ENCODE assay signal across 27 cellular contexts in the genomic region with DNA sequence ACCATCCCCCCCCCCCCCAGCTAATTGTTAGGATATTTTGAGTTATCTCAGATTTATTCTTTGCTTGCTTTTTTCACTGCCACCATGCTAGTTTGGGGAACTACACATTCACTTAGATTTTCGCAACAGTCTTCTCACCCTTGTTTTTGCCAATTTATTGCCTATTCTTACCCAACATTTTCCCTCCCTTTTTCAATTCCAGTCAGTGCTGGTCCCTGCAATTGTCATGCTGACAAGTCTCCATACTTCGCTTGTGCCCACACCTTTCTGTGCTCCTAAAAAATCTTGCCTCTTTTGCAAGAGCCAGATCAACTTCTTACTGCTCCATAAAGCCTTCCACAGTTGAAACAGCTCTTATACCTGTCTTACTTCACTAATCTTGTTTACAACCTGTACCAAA. TPM values are rescaled to one million over a fixed set of nuclear protein-coding genes. Genes with fewer than 3 reads are reported as not detected.
DNase-seq lines count a peak whose midpoint lies in the region; ATAC-seq and TF ChIP-seq lines count a peak whose summit lies in the region.
"Had no signal": no experiment of that assay in that cellular context is flagged by ENCODE, and none has a peak within 500 bp of the region (broad histone marks: within the 10 kb centered on the region; RNA-seq: fewer than 3 reads in every experiment).

No MANE protein-coding gene starts in this region.

- H3K4me1 Mint-ChIP-seq in CD4-positive, CD25-positive, alpha-beta regulatory T cell: peaks cover 60 to 94% (median 72%) of the 10 kb centered on the region in 4 donors
- peaks cover 80% of the 10 kb centered on the region for H3K4me1 Mint-ChIP-seq in stimulated activated memory B cell treated with anti-CD40 and anti-IgM and Interleukin-4, amounts not matched to agents 10 μg/mL and 1 μg/mL and 100 μg/mL, for 72 hours

- H3K9me3 Mint-ChIP-seq in CD4-positive, CD25-positive, alpha-beta regulatory T cell: no peaks in the 10 kb centered on the region
- no peaks in the 10 kb centered on the region for H3K9me3 Mint-ChIP-seq in stimulated activated memory B cell treated with anti-CD40 and anti-IgM and Interleukin-4, amounts not matched to agents 10 μg/mL and 1 μg/mL and 100 μg/mL, for 72 hours
- H3K9me3 Mint-ChIP-seq: activated T-cell treated with anti-CD3 and anti-CD28 coated beads, Interleukin-2, amount 50 U/mL, for 24 hours; naive thymus-derived CD4-positive, alpha-beta T cell had no signal

- no peaks in the 10 kb centered on the region for H3K9me3 ChIP-seq in CD4-positive, CD25-positive, alpha-beta regulatory T cell (ENCODE audit: control insufficient read depth in 2 of 2, low read length in 2 of 2)
- H3K9me3 ChIP-seq in RWPE2 (ENCODE audit: severe bottlenecking) (no peaks in the 10 kb centered on the region), osteoblast (ENCODE audit: low read depth, low read length) (no peaks in the 10 kb centered on the region)
- H3K9me3 ChIP-seq: breast epithelium, suprapubic skin had no signal

- H3K4me3 ChIP-seq in CD4-positive, CD25-positive, alpha-beta regulatory T cell (ENCODE audit: low read depth, low read length): no peak overlapping the region
- no peak overlapping the region for H3K4me3 ChIP-seq in HL-60 (replicated peaks; ENCODE audit: insufficient read depth, low read length)
- H3K4me3 ChIP-seq in RWPE2 (ENCODE audit: severe bottlenecking): no peak overlapping the region
- H3K4me3 ChIP-seq in osteoblast (ENCODE audit: insufficient read depth, low read length): no peak overlapping the region
- H3K4me3 ChIP-seq: breast epithelium, GM23248, suprapubic skin had no signal

- H3K36me3 ChIP-seq in CD4-positive, CD25-positive, alpha-beta regulatory T cell (ENCODE audit: control insufficient read depth, insufficient read depth, low read length): peaks cover 10% of the 10 kb centered on the region
- H3K36me3 ChIP-seq in RWPE2 (ENCODE audit: low read depth): peaks cover 43% of the 10 kb centered on the region
- H3K36me3 ChIP-seq in osteoblast (ENCODE audit: insufficient read depth, low read length): peaks cover 9% of the 10 kb centered on the region
- H3K36me3 ChIP-seq: breast epithelium, suprapubic skin had no signal

- H4K20me1 ChIP-seq in osteoblast (ENCODE audit: insufficient read depth, low read length): peaks cover 85% of the 10 kb centered on the region

- peak overlapping the region in 2 of 4 donors; percentile 24 to 63 for H3K4me3 Mint-ChIP-seq in CD4-positive, CD25-positive, alpha-beta regulatory T cell
- H3K4me3 Mint-ChIP-seq in stimulated activated memory B cell treated with anti-CD40 and anti-IgM and Interleukin-4, amounts not matched to agents 10 μg/mL and 1 μg/mL and 100 μg/mL, for 72 hours: no peak overlapping the region
- H3K4me3 Mint-ChIP-seq: activated T-cell treated with anti-CD3 and anti-CD28 coated beads, Interleukin-2, amount 50 U/mL, for 24 hours had no signal

- H3K27me3 Mint-ChIP-seq in CD4-positive, CD25-positive, alpha-beta regulatory T cell: no peaks in the 10 kb centered on the region
- H3K27me3 Mint-ChIP-seq in stimulated activated memory B cell treated with anti-CD40 and anti-IgM and Interleukin-4, amounts not matched to agents 10 μg/mL and 1 μg/mL and 100 μg/mL, for 72 hours: no peaks in the 10 kb centered on the region
- H3K27me3 Mint-ChIP-seq: activated T-cell treated with anti-CD3 and anti-CD28 coated beads, Interleukin-2, amount 50 U/mL, for 24 hours; naive thymus-derived CD4-positive, alpha-beta T cell had no signal

- TF ChIP-seq CTCF in HL-60 (IDR thresholded peaks at IDR 0.05; ENCODE audit: insufficient read depth, low read length) (no peak), RWPE2 (IDR thresholded peaks at IDR 0.05; ENCODE audit: poor library complexity, severe bottlenecking) (no peak), osteoblast (IDR thresholded peaks at IDR 0.05; ENCODE audit: extremely low read depth, low read depth, low read length) (no peak)

- peaks cover 96% of the 10 kb centered on the region for H3K79me2 ChIP-seq in osteoblast (ENCODE audit: insufficient read depth, low read length)

- H3K27me3 ChIP-seq in CD4-positive, CD25-positive, alpha-beta regulatory T cell (ENCODE audit: control insufficient read depth, insufficient read depth, low read length): no peaks in the 10 kb centered on the region
- H3K27me3 ChIP-seq in HL-60 (ENCODE audit: insufficient read depth, poor library complexity, severe bottlenecking): no peaks in the 10 kb centered on the region
- H3K27me3 ChIP-seq in RWPE2 (ENCODE audit: insufficient read depth, poor library complexity, severe bottlenecking): no peaks in the 10 kb centered on the region
- H3K27me3 ChIP-seq in osteoblast (ENCODE audit: insufficient read depth, low read length): no peaks in the 10 kb centered on the region
- H3K27me3 ChIP-seq: breast epithelium, suprapubic skin had no signal

- H2AFZ ChIP-seq in osteoblast (ENCODE audit: low read length): no peak overlapping the region
- H2AFZ ChIP-seq: GM23248 had no signal

- H3K27ac Mint-ChIP-seq in CD4-positive, CD25-positive, alpha-beta regulatory T cell: peak overlapping the region; percentile 38 to 68 (median 44)
- H3K27ac Mint-ChIP-seq in stimulated activated memory B cell treated with anti-CD40 and anti-IgM and Interleukin-4, amounts not matched to agents 10 μg/mL and 1 μg/mL and 100 μg/mL, for 72 hours: no peak overlapping the region

- H3K27ac ChIP-seq in CD4-positive, CD25-positive, alpha-beta regulatory T cell (ENCODE audit: insufficient read depth, low read length, poor library complexity, severe bottlenecking): no peak overlapping the region
- H3K27ac ChIP-seq in HL-60 (replicated peaks): no peak overlapping the region; the same call in 1 of the 2 replicates
- peak overlapping the region; percentile 3 for H3K27ac ChIP-seq in RWPE2 (ENCODE audit: poor library complexity, severe bottlenecking)
- peak overlapping the region; percentile 4 for H3K27ac ChIP-seq in osteoblast (ENCODE audit: low read depth, low read length)
- H3K27ac ChIP-seq: breast epithelium, C4-2B, GM23248, suprapubic skin, VCaP had no signal

- no peak overlapping the region for H3K4me2 ChIP-seq in osteoblast (ENCODE audit: insufficient read depth, low read length)

- DNase-seq in CD4-positive, CD25-positive, alpha-beta regulatory T cell: no peak
- DNase-seq in HL-60 (ENCODE audit: low read depth in 1 of 2, low spot score in 1 of 2) (peak; percentile 7 to 29), RWPE2 (ENCODE audit: low spot score) (no peak), osteoblast (ENCODE audit: insufficient read length, low spot score, missing footprints) (no peak)
- no peak for DNase-seq in stimulated activated naive CD4-positive, alpha-beta T cell (lab: John Stamatoyannopoulos, UW)
- DNase-seq in activated T-cell treated with anti-CD3 and anti-CD28 coated beads, Interleukin-2, amount 50 U/mL, for 48 hours: no peak
- DNase-seq: activated CD4-positive, alpha-beta T cell treated with anti-CD3 and anti-CD28 coated beads for 48 hours; activated naive CD4-positive, alpha-beta T cell treated with Interleukin-2 at 50 U/mL for 16 hours; activated T-cell treated with anti-CD3 and anti-CD28 coated beads, Interleukin-2, amount 50 U/mL, for 24 hours; amniotic stem cell; effector CD8-positive, alpha-beta T cell; GM23248; islet precursor cell; midbrain; naive thymus-derived CD4-positive, alpha-beta T cell; NCI-H1436 treated with DMSO at 0.1 percent for 48 hours; NCI-H2107; NCI-H774; retina; small intestine; stimulated activated CD4-positive, alpha-beta T cell treated with anti-CD3 and anti-CD28 coated beads, Interleukin-1b, Interleukin-23, amount 100 ng/mL, for 48 hours had no signal

- peaks cover 18% of the 10 kb centered on the region for H3K36me3 Mint-ChIP-seq in CD4-positive, CD25-positive, alpha-beta regulatory T cell
- peaks cover 56% of the 10 kb centered on the region for H3K36me3 Mint-ChIP-seq in stimulated activated memory B cell treated with anti-CD40 and anti-IgM and Interleukin-4, amounts not matched to agents 10 μg/mL and 1 μg/mL and 100 μg/mL, for 72 hours

- peaks cover 45% of the 10 kb centered on the region for H3K4me1 ChIP-seq in CD4-positive, CD25-positive, alpha-beta regulatory T cell (ENCODE audit: control insufficient read depth, insufficient read depth, low read length, poor library complexity, severe bottlenecking)
- H3K4me1 ChIP-seq in RWPE2 (ENCODE audit: insufficient read depth, poor library complexity, severe bottlenecking) (peaks cover 23% of the 10 kb centered on the region), osteoblast (ENCODE audit: insufficient read depth, low read length) (peaks cover 18% of the 10 kb centered on the region)

- ATAC-seq in CD4-positive, CD25-positive, alpha-beta regulatory T cell (ENCODE audit: low read depth in 2 of 2): no peak
- ATAC-seq in RWPE2 (ENCODE audit: low read depth) (no peak), GM18907 (IDR thresholded peaks at IDR 0.05; ENCODE audit: unreplicated experiment) (no peak)
- no peak for ATAC-seq in stimulated activated memory B cell treated with anti-CD40 and anti-IgM and Interleukin-4, amounts not matched to agents 10 μg/mL and 1 μg/mL and 100 μg/mL, for 72 hours
- ATAC-seq: naive thymus-derived CD4-positive, alpha-beta T cell had no signal

RNA-seq across cellular contexts. Expression of gene TNRC6A, which starts 16.3 kb away (rescaled TPM):
- 89.0 TPM for total RNA-seq in CD4-positive, CD25-positive, alpha-beta regulatory T cell
- 10 to 100 TPM in 2 of 4 donors, 1 to 10 TPM in 2; 7.2 to 14.4 (median 9.0) TPM for polyA plus RNA-seq in CD4-positive, CD25-positive, alpha-beta regulatory T cell
- 38.0 and 40.7 TPM in 2 replicates for total RNA-seq in osteoblast

Comparison
In these comparisons a context has a peak if more than half of its experiments do, and no peak if none do; other contexts are left out.
1. DNase-seq: peak in HL-60 (2 of 2); none in CD4-positive, CD25-positive, alpha-beta regulatory T cell (0 of 3), RWPE2 (single experiment), osteoblast (single experiment), stimulated activated naive CD4-positive, alpha-beta T cell (0 of 6) and activated T-cell treated with anti-CD3 and anti-CD28 coated beads, Interleukin-2, amount 50 U/mL, for 48 hours (0 of 2).
2. H3K27ac ChIP-seq: peak in RWPE2 (single experiment) and osteoblast (single experiment); none in CD4-positive, CD25-positive, alpha-beta regulatory T cell (single experiment) and HL-60 (single experiment).